8 cellular contexts compared by ENCODE assay signal in genomic region chr1:200029035-200029623, GRCh38.
DNase-seq lines count a peak whose midpoint lies in the region; ATAC-seq and TF ChIP-seq lines count a peak whose summit lies in the region.

No MANE protein-coding gene starts in this region.

- H3K36me3 ChIP-seq in WERI-Rb-1 (no peaks in the 10 kb centered on the region), parathyroid adenoma (ENCODE audit: control insufficient read depth, insufficient read depth, low read length) (no peaks in the 10 kb centered on the region)

- TF ChIP-seq CTCF in WERI-Rb-1 (IDR thresholded peaks at IDR 0.05; ENCODE audit: low read depth, low read length) (0 out of 2 replicates have a peak, but pooled peaks have one; percentile 3), parathyroid adenoma (IDR thresholded peaks at IDR 0.05) (no peak)

- no peaks in the 10 kb centered on the region for H3K79me2 ChIP-seq in parathyroid adenoma

- H3K27me3 ChIP-seq in WERI-Rb-1 (ENCODE audit: insufficient read depth, low read depth, severe bottlenecking) (peaks cover 14% of the 10 kb centered on the region), parathyroid adenoma (ENCODE audit: control insufficient read depth, insufficient read depth, low read length) (peaks cover 3% of the 10 kb centered on the region)

- H3K4me3 ChIP-seq in WERI-Rb-1 (ENCODE audit: low read depth, low read length) (peak overlapping the region; percentile 62), parathyroid adenoma (ENCODE audit: low read depth, low read length) (no peak overlapping the region)

- H3K27ac ChIP-seq in WERI-Rb-1 (no peak overlapping the region), parathyroid adenoma (no peak overlapping the region)

- peak overlapping the region; percentile 28 for H3K4me2 ChIP-seq in parathyroid adenoma (ENCODE audit: low read length)

- H3K9me3 ChIP-seq in WERI-Rb-1 (ENCODE audit: severe bottlenecking), result no peaks in the 10 kb centered on the region
- H3K9me3 ChIP-seq in parathyroid adenoma (ENCODE audit: control insufficient read depth, low read length), result no peaks in the 10 kb centered on the region

- DNase-seq in ELR (ENCODE audit: low read depth) (peak; percentile 70), LoVo (ENCODE audit: low spot score) (peak; percentile 51), WERI-Rb-1 (peak; percentile 76), germinal center (ENCODE audit: low spot score) (peak; percentile 74)
- DNase-seq in activated CD4-positive, alpha-beta T cell treated with anti-CD3 and anti-CD28 coated beads, Interleukin-2, amount 50 U/mL, for 4 hours, result no peak
- DNase-seq in stimulated activated naive CD4-positive, alpha-beta T cell treated with Interleukin-2 at 50 U/mL for 16 hours (lab: John Stamatoyannopoulos, UW), result no peak

- H3K4me1 ChIP-seq in parathyroid adenoma, result no peaks in the 10 kb centered on the region

- H2AFZ ChIP-seq in parathyroid adenoma, result peak overlapping the region; percentile 33

- H3K9ac ChIP-seq in parathyroid adenoma, result no peak overlapping the region

- no peak for ATAC-seq in HG02938 (IDR thresholded peaks at IDR 0.05; ENCODE audit: unreplicated experiment)

Comparison
In these comparisons a context has a peak if more than half of its experiments do, and no peak if none do; other contexts are left out.
1. DNase-seq: peak in ELR (single experiment), LoVo (single experiment), WERI-Rb-1 (single experiment) and germinal center (single experiment); none in activated CD4-positive, alpha-beta T cell treated with anti-CD3 and anti-CD28 coated beads, Interleukin-2, amount 50 U/mL, for 4 hours (0 of 2) and stimulated activated naive CD4-positive, alpha-beta T cell treated with Interleukin-2 at 50 U/mL for 16 hours (single experiment).